In genomic region chr13:75783906-75784485, GRCh38 we compare ENCODE assay signal across 18 cellular contexts.
"Had no signal": no experiment of that assay in that cellular context is flagged by ENCODE, and none has a peak within 500 bp of the region (broad histone marks: within the 10 kb centered on the region; RNA-seq: fewer than 3 reads in every experiment).

No MANE protein-coding gene starts in this region.

- H3K4me3 Mint-ChIP-seq: activated naive CD4-positive, alpha-beta T cell treated with anti-CD3 and anti-CD28 coated beads, Interleukin-2, amount 50 U/mL, for 24 hours; activated T-cell treated with anti-CD3 and anti-CD28 coated beads, Interleukin-2, amount 50 U/mL, for 72 hours; memory B cell; naive thymus-derived CD8-positive, alpha-beta T cell had no signal

- H3K27me3 ChIP-seq: breast epithelium, esophagus squamous epithelium, neutrophil, thyroid gland had no signal

- H3K4me3 ChIP-seq: breast epithelium, esophagus squamous epithelium, thyroid gland had no signal

- H3K27me3 Mint-ChIP-seq: activated naive CD4-positive, alpha-beta T cell treated with anti-CD3 and anti-CD28 coated beads, Interleukin-2, amount 50 U/mL, for 24 hours; memory B cell; naive thymus-derived CD8-positive, alpha-beta T cell had no signal

- H3K4me1 ChIP-seq: breast epithelium had no signal

- DNase-seq: activated CD4-positive, alpha-beta T cell treated with anti-CD3 and anti-CD28 coated beads for 1 hour; activated effector memory CD4-positive, alpha-beta T cell treated with anti-CD3 and anti-CD28 coated beads, Interleukin-2, amount 50 U/mL, for 16 hours; activated T-cell treated with anti-CD3 and anti-CD28 coated beads, Interleukin-2, amount 50 U/mL, for 72 hours; cortex of kidney; effector CD4-positive, alpha-beta T cell; esophagus squamous epithelium; naive thymus-derived CD8-positive, alpha-beta T cell; retina; stimulated activated CD4-positive, alpha-beta T cell treated with anti-CD3 and anti-CD28 coated beads, Interleukin-2, amount 100 ng/mL, for 24 hours; stimulated activated naive CD4-positive, alpha-beta T cell treated with Interleukin-2 at 50 U/mL for 16 hours; thyroid gland; WERI-Rb-1 had no signal

- H3K27ac Mint-ChIP-seq: activated naive CD4-positive, alpha-beta T cell treated with anti-CD3 and anti-CD28 coated beads, Interleukin-2, amount 50 U/mL, for 24 hours; activated T-cell treated with anti-CD3 and anti-CD28 coated beads, Interleukin-2, amount 50 U/mL, for 72 hours; memory B cell had no signal

- H3K36me3 ChIP-seq: breast epithelium, neutrophil, thyroid gland, WERI-Rb-1 had no signal

- H3K9me3 ChIP-seq: neutrophil, thyroid gland had no signal

- H3K27ac ChIP-seq: breast epithelium, esophagus squamous epithelium, neutrophil, WERI-Rb-1 had no signal

- FAIRE-seq: astrocyte, keratinocyte had no signal

- H3K4me1 Mint-ChIP-seq: memory B cell had no signal

- ATAC-seq: activated T-cell treated with anti-CD3 and anti-CD28 coated beads, Interleukin-2, amount 50 U/mL, for 72 hours; naive thymus-derived CD8-positive, alpha-beta T cell had no signal
